Comparison of ENCODE assay signal across 26 cellular contexts in genomic region chr2:239661334-239662312, GRCh38.
DNase-seq lines count a peak whose midpoint lies in the region; FAIRE-seq and TF ChIP-seq lines count a peak whose summit lies in the region.
"Had no signal": no experiment of that assay in that cellular context is flagged by ENCODE, and none has a peak within 500 bp of the region (broad histone marks: within the 10 kb centered on the region; RNA-seq: fewer than 3 reads in every experiment).

No MANE protein-coding gene starts in this region.

- H3K27me3 Mint-ChIP-seq in activated CD4-positive, alpha-beta memory T cell treated with anti-CD3 and anti-CD28 coated beads for 36 hours: peaks cover 23% of the 10 kb centered on the region
- peaks cover 31% of the 10 kb centered on the region for H3K27me3 Mint-ChIP-seq in activated CD4-positive, alpha-beta memory T cell treated with anti-CD3 and anti-CD28 coated beads, Interleukin-2, amount 10 ng/mL, durations not matched to agents 7 days and 5 days

- intact Hi-C loops in activated CD4-positive, alpha-beta memory T cell treated with anti-CD3 and anti-CD28 coated beads for 36 hours (cut with micrococcal nuclease): no loop called here

- H2AFZ ChIP-seq in keratinocyte (ENCODE audit: control insufficient read depth, low read length): peak overlapping the region; percentile 16
- H2AFZ ChIP-seq: GM23248 had no signal

- POLR2A ChIA-PET in activated CD4-positive, alpha-beta memory T cell treated with anti-CD3 and anti-CD28 coated beads for 36 hours (lab: Charles Lee): no interaction called here
- POLR2A ChIA-PET in activated CD4-positive, alpha-beta memory T cell treated with anti-CD3 and anti-CD28 coated beads, Interleukin-2, amount 10 ng/mL, durations not matched to agents 7 days and 5 days (lab: Charles Lee): no interaction called here

- H3K27ac ChIP-seq in keratinocyte (ENCODE audit: control insufficient read depth, insufficient read depth, low read length): no peak overlapping the region
- H3K27ac ChIP-seq: epithelial cell of prostate, GM23248, psoas muscle, RWPE1, tibial artery, WERI-Rb-1 had no signal

- no peaks in the 10 kb centered on the region for H3K9me3 ChIP-seq in keratinocyte (ENCODE audit: control insufficient read depth, low read depth, low read length)
- H3K9me3 ChIP-seq: psoas muscle, tibial artery had no signal

- no peaks in the 10 kb centered on the region for H3K9me1 ChIP-seq in keratinocyte (ENCODE audit: control insufficient read depth, extremely low read depth, insufficient read depth, low read length)

- no peaks in the 10 kb centered on the region for H4K20me1 ChIP-seq in keratinocyte (ENCODE audit: control insufficient read depth, extremely low read depth, insufficient read depth, low read length)

- CTCF ChIA-PET in activated CD4-positive, alpha-beta memory T cell treated with anti-CD3 and anti-CD28 coated beads for 36 hours (lab: Charles Lee): no interaction called here
- CTCF ChIA-PET in activated CD4-positive, alpha-beta memory T cell treated with anti-CD3 and anti-CD28 coated beads, Interleukin-2, amount 10 ng/mL, durations not matched to agents 7 days and 5 days (lab: Charles Lee): no interaction called here

- H3K4me1 Mint-ChIP-seq in activated CD4-positive, alpha-beta memory T cell treated with anti-CD3 and anti-CD28 coated beads for 36 hours (ENCODE audit: low read depth): no peaks in the 10 kb centered on the region
- H3K4me1 Mint-ChIP-seq in activated CD4-positive, alpha-beta memory T cell treated with anti-CD3 and anti-CD28 coated beads, Interleukin-2, amount 10 ng/mL, durations not matched to agents 7 days and 5 days: peaks cover 2% of the 10 kb centered on the region
- H3K4me1 Mint-ChIP-seq: activated CD4-positive, alpha-beta T cell treated with anti-CD3 and anti-CD28 coated beads, Interleukin-2, amount 10 ng/mL, durations not matched to agents 7 days and 5 days; activated T-helper 17 cell treated with anti-CD3 and anti-CD28 coated beads, Interleukin-2, amount 50 U/mL, for 72 hours; IgD-negative memory B cell had no signal

- peaks cover 33% of the 10 kb centered on the region for H3K4me1 ChIP-seq in keratinocyte (ENCODE audit: control insufficient read depth, extremely low read depth, insufficient read depth, low read length)
- H3K4me1 ChIP-seq: psoas muscle, tibial artery had no signal

- H3K27ac Mint-ChIP-seq in activated CD4-positive, alpha-beta memory T cell treated with anti-CD3 and anti-CD28 coated beads for 36 hours: no peak overlapping the region
- no peak overlapping the region for H3K27ac Mint-ChIP-seq in activated CD4-positive, alpha-beta memory T cell treated with anti-CD3 and anti-CD28 coated beads, Interleukin-2, amount 10 ng/mL, durations not matched to agents 7 days and 5 days
- H3K27ac Mint-ChIP-seq: activated CD4-positive, alpha-beta T cell treated with anti-CD3 and anti-CD28 coated beads, Interleukin-2, amount 10 ng/mL, durations not matched to agents 7 days and 5 days; activated T-helper 17 cell treated with anti-CD3 and anti-CD28 coated beads, Interleukin-2, amount 50 U/mL, for 72 hours; CD4-positive, alpha-beta T cell; HFFc6; IgD-negative memory B cell; mesothelial cell of epicardium had no signal

- no peaks in the 10 kb centered on the region for H3K36me3 ChIP-seq in keratinocyte (ENCODE audit: control insufficient read depth in 2 of 2, extremely low read depth in 1 of 2, insufficient read depth in 2 of 2, low read length in 2 of 2)
- H3K36me3 ChIP-seq: tibial artery, WERI-Rb-1 had no signal

- no peak overlapping the region for H3K4me3 Mint-ChIP-seq in activated CD4-positive, alpha-beta memory T cell treated with anti-CD3 and anti-CD28 coated beads for 36 hours
- no peak overlapping the region for H3K4me3 Mint-ChIP-seq in activated CD4-positive, alpha-beta memory T cell treated with anti-CD3 and anti-CD28 coated beads, Interleukin-2, amount 10 ng/mL, durations not matched to agents 7 days and 5 days
- H3K4me3 Mint-ChIP-seq: activated CD4-positive, alpha-beta T cell treated with anti-CD3 and anti-CD28 coated beads, Interleukin-2, amount 10 ng/mL, durations not matched to agents 7 days and 5 days; activated T-helper 17 cell treated with anti-CD3 and anti-CD28 coated beads, Interleukin-2, amount 50 U/mL, for 72 hours; CD4-positive, alpha-beta T cell; HFFc6; mesothelial cell of epicardium had no signal

- H3K9me3 Mint-ChIP-seq in activated CD4-positive, alpha-beta memory T cell treated with anti-CD3 and anti-CD28 coated beads for 36 hours: no peaks in the 10 kb centered on the region
- H3K9me3 Mint-ChIP-seq in activated CD4-positive, alpha-beta memory T cell treated with anti-CD3 and anti-CD28 coated beads, Interleukin-2, amount 10 ng/mL, durations not matched to agents 7 days and 5 days: no peaks in the 10 kb centered on the region
- H3K9me3 Mint-ChIP-seq: activated CD4-positive, alpha-beta T cell treated with anti-CD3 and anti-CD28 coated beads, Interleukin-2, amount 10 ng/mL, durations not matched to agents 7 days and 5 days; activated T-helper 17 cell treated with anti-CD3 and anti-CD28 coated beads, Interleukin-2, amount 50 U/mL, for 72 hours; CD4-positive, alpha-beta T cell; IgD-negative memory B cell had no signal

- H3K4me2 ChIP-seq in keratinocyte (ENCODE audit: control insufficient read depth, extremely low read depth, insufficient read depth, low read depth, low read length): peak overlapping the region; percentile 97

- H3K27me3 ChIP-seq in keratinocyte (ENCODE audit: control insufficient read depth, extremely low read depth, insufficient read depth, low read length): no peaks in the 10 kb centered on the region

- H3K36me3 Mint-ChIP-seq in activated CD4-positive, alpha-beta memory T cell treated with anti-CD3 and anti-CD28 coated beads for 36 hours: no peaks in the 10 kb centered on the region
- H3K36me3 Mint-ChIP-seq in activated CD4-positive, alpha-beta memory T cell treated with anti-CD3 and anti-CD28 coated beads, Interleukin-2, amount 10 ng/mL, durations not matched to agents 7 days and 5 days (ENCODE audit: low read depth): no peaks in the 10 kb centered on the region
- H3K36me3 Mint-ChIP-seq: IgD-negative memory B cell, mesothelial cell of epicardium had no signal

- peak overlapping the region in 2 of 3 experiments; percentile 27 to 50 for H3K4me3 ChIP-seq in keratinocyte (ENCODE audit: control insufficient read depth in 2 of 3, extremely low read depth in 1 of 3, insufficient read depth in 2 of 3, low read depth in 1 of 3, low read length in 3 of 3)
- H3K4me3 ChIP-seq: GM23248, psoas muscle, tibial artery had no signal

- H3K79me2 ChIP-seq in keratinocyte (ENCODE audit: control insufficient read depth, insufficient read depth, low read length): no peaks in the 10 kb centered on the region

- no peak for TF ChIP-seq CTCF in keratinocyte (optimal IDR thresholded peaks at IDR 0.05 in 1 of 3, IDR thresholded peaks at IDR 0.05 in 1 of 3, conservative IDR thresholded peaks at IDR 0.05 in 1 of 3; ENCODE audit: extremely low read depth in 1 of 3, insufficient read depth in 2 of 3, low read length in 3 of 3)

- FAIRE-seq in keratinocyte (lab: Jason Lieb, UNC): peak; percentile 5

- DNase-seq in activated CD4-positive, alpha-beta memory T cell treated with anti-CD3 and anti-CD28 coated beads for 36 hours: peak; percentile 5
- DNase-seq in activated CD4-positive, alpha-beta memory T cell treated with anti-CD3 and anti-CD28 coated beads, Interleukin-2, amount 10 ng/mL, durations not matched to agents 7 days and 5 days: no peak
- DNase-seq in LoVo (ENCODE audit: low spot score) (peak; percentile 1), keratinocyte (ENCODE audit: low read depth, low spot score) (no peak), ureter (ENCODE audit: low spot score) (peak; percentile 32), anterior cingulate cortex (lab: John Stamatoyannopoulos, UW) (no peak), dermis blood vessel endothelial cell (no peak), AG08396 (ENCODE audit: low spot score) (no peak)
- DNase-seq: activated CD4-positive, alpha-beta T cell treated with anti-CD3 and anti-CD28 coated beads, Interleukin-2, amount 10 ng/mL, durations not matched to agents 7 days and 5 days; activated naive CD4-positive, alpha-beta T cell treated with anti-CD3 and anti-CD28 coated beads, Interleukin-2, amount 50 U/mL, for 16 hours; amniotic stem cell; CD4-positive, alpha-beta T cell; glutamatergic neuron; HFFc6; NCI-H1694; OCI-M1; psoas muscle; stimulated activated CD4-positive, alpha-beta T cell treated with anti-CD3 and anti-CD28 coated beads, Interleukin-4, amount 100 ng/mL, for 1 hour; WERI-Rb-1 had no signal

- dilution Hi-C loops in keratinocyte (cut with MboI; ENCODE audit: extremely low pct_ligation_motif_present, low sequenced_read_pairs): no loop called here

- H3K9ac ChIP-seq in keratinocyte (ENCODE audit: control insufficient read depth, extremely low read depth, insufficient read depth, low read length): peak overlapping the region; percentile 6
- H3K9ac ChIP-seq: GM23248 had no signal

Comparison
In these comparisons a context has a peak if more than half of its experiments do, and no peak if none do; other contexts are left out.
1. DNase-seq: peak in activated CD4-positive, alpha-beta memory T cell treated with anti-CD3 and anti-CD28 coated beads for 36 hours (single experiment), LoVo (single experiment) and ureter (single experiment); none in activated CD4-positive, alpha-beta memory T cell treated with anti-CD3 and anti-CD28 coated beads, Interleukin-2, amount 10 ng/mL, durations not matched to agents 7 days and 5 days (single experiment), keratinocyte (single experiment), anterior cingulate cortex (0 of 58), dermis blood vessel endothelial cell (single experiment) and AG08396 (single experiment).